ENCODE assay signal across 8 cellular contexts in the genomic region with DNA sequence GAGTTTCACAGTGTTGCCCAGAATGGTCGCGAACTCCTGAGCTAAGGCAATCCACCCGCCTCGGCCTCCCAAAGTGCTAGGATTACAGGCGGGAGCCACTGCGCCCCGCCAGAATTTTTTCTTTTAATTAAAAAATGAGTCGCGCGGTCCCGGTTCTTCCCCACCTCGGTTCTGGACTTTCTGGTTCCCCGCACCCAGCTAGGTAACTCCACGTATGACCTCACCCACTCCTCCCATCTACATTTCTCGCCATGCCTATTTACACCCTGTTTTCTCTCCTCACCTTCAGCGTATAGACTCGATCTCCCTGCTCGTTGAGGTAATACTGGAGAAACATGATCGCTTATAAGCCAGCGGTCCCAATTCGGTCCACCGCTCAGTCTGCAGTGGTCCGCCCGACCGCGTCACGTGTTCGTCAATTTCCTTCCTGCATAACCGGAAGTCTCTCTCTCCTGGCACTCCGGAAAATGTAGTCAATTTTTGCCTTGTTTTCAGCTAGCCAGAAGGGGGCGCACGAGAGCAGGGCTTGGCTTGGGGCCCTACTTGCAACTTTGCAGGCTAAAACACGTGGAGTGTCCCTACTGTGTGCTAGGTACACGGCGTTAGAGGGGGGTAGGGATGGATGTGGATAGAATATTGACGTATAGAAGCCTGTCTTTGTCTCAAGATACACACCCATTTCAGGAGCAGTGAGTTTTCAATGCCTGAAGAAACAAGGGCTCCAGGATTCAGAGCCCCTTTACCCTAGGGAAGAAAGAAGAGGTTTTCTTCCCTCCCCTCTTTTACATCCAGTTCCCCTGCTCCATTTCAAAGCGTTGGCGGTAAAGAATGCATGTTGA. TPM values are rescaled to one million over a fixed set of nuclear protein-coding genes. Genes with fewer than 3 reads are reported as not detected.
DNase-seq lines count a peak whose midpoint lies in the region; ATAC-seq and TF ChIP-seq lines count a peak whose summit lies in the region.

A gene (minus strand): TSS at position 400 of the 839 bp plus-strand sequence. CDS start 63 bp downstream, at position 337.
A gene with protein sequence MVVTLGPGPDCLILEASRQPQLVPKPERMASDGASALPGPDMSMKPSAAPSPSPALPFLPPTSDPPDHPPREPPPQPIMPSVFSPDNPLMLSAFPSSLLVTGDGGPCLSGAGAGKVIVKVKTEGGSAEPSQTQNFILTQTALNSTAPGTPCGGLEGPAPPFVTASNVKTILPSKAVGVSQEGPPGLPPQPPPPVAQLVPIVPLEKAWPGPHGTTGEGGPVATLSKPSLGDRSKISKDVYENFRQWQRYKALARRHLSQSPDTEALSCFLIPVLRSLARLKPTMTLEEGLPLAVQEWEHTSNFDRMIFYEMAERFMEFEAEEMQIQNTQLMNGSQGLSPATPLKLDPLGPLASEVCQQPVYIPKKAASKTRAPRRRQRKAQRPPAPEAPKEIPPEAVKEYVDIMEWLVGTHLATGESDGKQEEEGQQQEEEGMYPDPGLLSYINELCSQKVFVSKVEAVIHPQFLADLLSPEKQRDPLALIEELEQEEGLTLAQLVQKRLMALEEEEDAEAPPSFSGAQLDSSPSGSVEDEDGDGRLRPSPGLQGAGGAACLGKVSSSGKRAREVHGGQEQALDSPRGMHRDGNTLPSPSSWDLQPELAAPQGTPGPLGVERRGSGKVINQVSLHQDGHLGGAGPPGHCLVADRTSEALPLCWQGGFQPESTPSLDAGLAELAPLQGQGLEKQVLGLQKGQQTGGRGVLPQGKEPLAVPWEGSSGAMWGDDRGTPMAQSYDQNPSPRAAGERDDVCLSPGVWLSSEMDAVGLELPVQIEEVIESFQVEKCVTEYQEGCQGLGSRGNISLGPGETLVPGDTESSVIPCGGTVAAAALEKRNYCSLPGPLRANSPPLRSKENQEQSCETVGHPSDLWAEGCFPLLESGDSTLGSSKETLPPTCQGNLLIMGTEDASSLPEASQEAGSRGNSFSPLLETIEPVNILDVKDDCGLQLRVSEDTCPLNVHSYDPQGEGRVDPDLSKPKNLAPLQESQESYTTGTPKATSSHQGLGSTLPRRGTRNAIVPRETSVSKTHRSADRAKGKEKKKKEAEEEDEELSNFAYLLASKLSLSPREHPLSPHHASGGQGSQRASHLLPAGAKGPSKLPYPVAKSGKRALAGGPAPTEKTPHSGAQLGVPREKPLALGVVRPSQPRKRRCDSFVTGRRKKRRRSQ (plus strand): TSS at position 579 of the 839 bp plus-strand sequence. CDS start 382 bp downstream, outside the sequence.

- peak; percentile 93 to 96 (median 95) for TF ChIP-seq CTCF in ascending aorta (IDR thresholded peaks at IDR 0.05)
- peak; percentile 97 for TF ChIP-seq CTCF in hepatocyte (IDR thresholded peaks at IDR 0.05; ENCODE audit: poor library complexity)

- H3K27ac ChIP-seq in ascending aorta (peak within 1 kb of the TSS; percentile 71 to 87), hepatocyte (peak within 1 kb of the TSS; percentile 95)

- peak within 1 kb of the TSS; percentile 67 to 77 for H3K4me3 ChIP-seq in ascending aorta
- peak within 1 kb of the TSS; percentile 76 for H3K4me3 ChIP-seq in hepatocyte

- H3K27me3 ChIP-seq in ascending aorta (no peaks in the 10 kb centered on the region), hepatocyte (no peaks in the 10 kb centered on the region)

- DNase-seq in NCI-H187 (lab: John Stamatoyannopoulos, UW) = peak; percentile 70 to 73
- DNase-seq in T-helper 2 cell = peak; percentile 87 to 94 (median 92)
- peak; percentile 63 to 95 for DNase-seq in ascending aorta (ENCODE audit: low spot score in 2 of 2)
- peak; percentile 94 for DNase-seq in hepatocyte (ENCODE audit: low spot score)
- DNase-seq in retina = peak; percentile 92
- no peak for DNase-seq in cortex of kidney (lab: John Stamatoyannopoulos, UW)

- H3K4me1 ChIP-seq in ascending aorta (peaks cover 7 to 13% of the 10 kb centered on the region in 2 donors), hepatocyte (ENCODE audit: insufficient read depth) (peaks cover 7% of the 10 kb centered on the region)

- H3K36me3 ChIP-seq in ascending aorta (peaks cover 3 to 8% of the 10 kb centered on the region in 2 donors), hepatocyte (replicated peaks; ENCODE audit: insufficient read depth, low read depth) (no peaks in the 10 kb centered on the region)

- H3K4me2 ChIP-seq in hepatocyte = peak within 1 kb of the TSS; percentile 81

- ATAC-seq in GM18498 (IDR thresholded peaks at IDR 0.05; ENCODE audit: unreplicated experiment) = peak; percentile 89
- ATAC-seq in HG02938 (IDR thresholded peaks at IDR 0.05; ENCODE audit: unreplicated experiment) = peak; percentile 91

- no peaks in the 10 kb centered on the region for H3K9me3 ChIP-seq in ascending aorta
- no peaks in the 10 kb centered on the region for H3K9me3 ChIP-seq in hepatocyte (ENCODE audit: low read depth)

- intact Hi-C loops in ascending aorta (cut with DNase I) = loop anchor here (1.0 to 10.0 kb wide), 4 partner anchors 24 to 288 kb away; a partner anchor contains a TSS

- H4K20me1 ChIP-seq in hepatocyte (ENCODE audit: insufficient read depth, poor library complexity, severe bottlenecking) = no peaks in the 10 kb centered on the region

- H3K9me2 ChIP-seq in hepatocyte (replicated peaks; ENCODE audit: insufficient read depth) = no peaks in the 10 kb centered on the region

- peak within 1 kb of the TSS; percentile 85 for H2AFZ ChIP-seq in hepatocyte

- H3K79me2 ChIP-seq in hepatocyte = peaks cover 29% of the 10 kb centered on the region

- WGBS in hepatocyte (ENCODE audit: low lambda C conversion rate, missing lambda C conversion rate) = 1% methylated on average over 38 of the region's 38 CpGs

RNA-seq across cellular contexts. Expression of the first gene that starts in this region (rescaled TPM):
- total RNA-seq in ascending aorta (212 TPM), hepatocyte (284 and 308 TPM in 2 replicates)
- 324 and 378 TPM in 2 replicates for polyA plus RNA-seq in hepatocyte

RNA-seq across cellular contexts. Expression of the second gene that starts in this region (rescaled TPM):
- total RNA-seq in ascending aorta (not detected), hepatocyte (not detected in 2 replicates)
- not detected in 2 replicates for polyA plus RNA-seq in hepatocyte
